ENCODE assay signal across 28 cellular contexts in the genomic region with DNA sequence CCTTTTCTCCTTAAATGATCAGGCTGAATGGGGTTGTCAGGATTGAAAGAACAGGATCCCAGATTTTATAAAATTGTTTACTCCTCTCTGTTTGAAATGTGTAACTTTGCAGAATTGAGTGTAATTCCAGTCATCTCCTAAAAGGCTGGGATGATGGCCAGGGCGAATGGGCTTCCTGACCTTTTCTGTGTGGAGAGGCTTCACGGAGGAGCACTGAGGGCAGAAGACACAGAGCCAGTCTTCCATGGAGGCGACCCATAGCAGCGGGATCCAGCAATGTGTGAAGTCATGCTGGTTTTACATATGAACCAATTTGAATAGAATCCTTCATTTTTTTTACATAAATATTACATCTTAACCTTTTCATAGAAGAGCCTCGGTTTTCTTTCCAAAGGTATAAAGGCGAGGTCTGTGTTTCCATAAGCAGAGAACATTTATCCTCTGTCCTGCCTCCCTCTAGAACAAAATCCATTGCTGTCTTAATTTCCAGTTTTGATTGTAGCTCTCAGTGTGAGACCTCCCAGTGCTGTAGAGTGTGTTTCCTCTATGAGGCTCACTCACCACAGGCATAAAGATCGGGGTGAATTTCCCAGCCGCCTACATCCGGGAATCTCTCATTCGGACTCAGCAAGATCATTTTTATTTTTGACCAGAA.
DNase-seq lines count a peak whose midpoint lies in the region; ATAC-seq and TF ChIP-seq lines count a peak whose summit lies in the region.
"Had no signal": no experiment of that assay in that cellular context is flagged by ENCODE, and none has a peak within 500 bp of the region (broad histone marks: within the 10 kb centered on the region; RNA-seq: fewer than 3 reads in every experiment).

No MANE protein-coding gene starts in this region.

- H3K79me2 ChIP-seq in neural progenitor cell (ENCODE audit: low read depth): no peaks in the 10 kb centered on the region

- in situ Hi-C loops in brain microvascular endothelial cell (cut with HindIII; ENCODE audit: low pct_ligation_motif_present, low sequenced_read_pairs): no loop called here

- no peak overlapping the region for H3K9ac ChIP-seq in neural progenitor cell
- H3K9ac ChIP-seq: GM23248 had no signal

- no peaks in the 10 kb centered on the region for H3K36me3 ChIP-seq in Caco-2 (ENCODE audit: control insufficient read depth, insufficient read depth, low read length)
- no peaks in the 10 kb centered on the region for H3K36me3 ChIP-seq in neural progenitor cell
- H3K36me3 ChIP-seq in brain microvascular endothelial cell (replicated peaks): no peaks in the 10 kb centered on the region
- H3K36me3 ChIP-seq: BE2C, HAP-1, MG63 had no signal

- H3K9me3 Mint-ChIP-seq in Caco-2 (ENCODE audit: unreplicated experiment): no peaks in the 10 kb centered on the region
- H3K9me3 Mint-ChIP-seq in neural progenitor cell: no peaks in the 10 kb centered on the region

- H2AFZ ChIP-seq in neural progenitor cell (replicated peaks): peak overlapping the region; percentile 39
- H2AFZ ChIP-seq: GM23248 had no signal

- H3K4me3 Mint-ChIP-seq in Caco-2 (ENCODE audit: unreplicated experiment) (no peak overlapping the region), neural progenitor cell (no peak overlapping the region)
- H3K4me3 Mint-ChIP-seq: CD14-positive monocyte; CD8-positive, alpha-beta memory T cell; HFFc6 had no signal

- H4K20me1 ChIP-seq in neural progenitor cell (ENCODE audit: low read depth): no peaks in the 10 kb centered on the region

- H3K27ac Mint-ChIP-seq in Caco-2 (ENCODE audit: unreplicated experiment): peak overlapping the region; percentile 10
- no peak overlapping the region for H3K27ac Mint-ChIP-seq in neural progenitor cell
- H3K27ac Mint-ChIP-seq: CD8-positive, alpha-beta memory T cell; HFFc6 had no signal

- H3K27ac ChIP-seq in neural progenitor cell (no peak overlapping the region), coronary artery (no peak overlapping the region), brain microvascular endothelial cell (no peak overlapping the region)
- H3K27ac ChIP-seq: GM23248, RWPE1 had no signal

- no peak overlapping the region for H3K4me2 ChIP-seq in neural progenitor cell

- H3K9me3 ChIP-seq in Caco-2 (no peaks in the 10 kb centered on the region; the same call in 1 of the 2 replicates), neural progenitor cell (ENCODE audit: low read depth) (no peaks in the 10 kb centered on the region)
- H3K9me3 ChIP-seq: BE2C, HAP-1, MG63 had no signal

- H3K4me1 Mint-ChIP-seq in Caco-2 (ENCODE audit: low read depth, unreplicated experiment) (peaks cover 21% of the 10 kb centered on the region), neural progenitor cell (peaks cover 19% of the 10 kb centered on the region)
- H3K4me1 Mint-ChIP-seq: CD14-positive monocyte; CD8-positive, alpha-beta memory T cell had no signal

- H3F3A ChIP-seq in neural progenitor cell (ENCODE audit: low read depth): peaks cover 14% of the 10 kb centered on the region

- BruUV-seq in Caco-2 (replicated peaks; lab: Mats Ljungman, UMichigan): no TSS peak

- DNase-seq in Caco-2 (no peak), cerebellar cortex (ENCODE audit: low spot score) (peak; percentile 50), kidney tubule cell (ENCODE audit: low spot score) (peak; percentile 9), neural progenitor cell (ENCODE audit: low spot score) (no peak), coronary artery (ENCODE audit: low spot score) (no peak), brain microvascular endothelial cell (no peak), OCI-M1 (lab: John Stamatoyannopoulos, UW) (no peak)
- DNase-seq: 8988T; ACHN; BE2C; Calu3; CD8-positive, alpha-beta memory T cell; DMS79 treated with DMSO at 0.1 percent for 48 hours; GM23248; HFFc6; IMR-90; KG1; MG63; NCI-H1694; NCI-H2029 treated with DMSO at 0.1 percent for 48 hours; NCI-H2227 treated with DMSO at 0.1 percent for 48 hours; NCI-H526 treated with DMSO at 0.1 percent for 48 hours; SHP77 had no signal

- CTCF ChIA-PET in Caco-2 (lab: Charles Lee): no interaction called here

- TF ChIP-seq CTCF in Caco-2 (IDR thresholded peaks at IDR 0.05; ENCODE audit: insufficient read depth in 1 of 2, low read depth in 1 of 2, low read length in 1 of 2, severe bottlenecking in 1 of 2, unreplicated experiment in 1 of 2): no peak
- TF ChIP-seq CTCF in neural progenitor cell (IDR thresholded peaks at IDR 0.05): no peak
- TF ChIP-seq CTCF in coronary artery (IDR thresholded peaks at IDR 0.05): no peak
- TF ChIP-seq CTCF in brain microvascular endothelial cell (IDR thresholded peaks at IDR 0.05; ENCODE audit: low read depth, low read length, missing control alignments): no peak

- no peaks in the 10 kb centered on the region for H3K27me3 ChIP-seq in Caco-2 (replicated peaks; ENCODE audit: control insufficient read depth, insufficient read depth, low read length)
- H3K27me3 ChIP-seq in neural progenitor cell: no peaks in the 10 kb centered on the region
- no peaks in the 10 kb centered on the region for H3K27me3 ChIP-seq in brain microvascular endothelial cell (replicated peaks)
- H3K27me3 ChIP-seq: BE2C, MG63 had no signal

- H3K4me1 ChIP-seq in Caco-2: peaks cover 35% of the 10 kb centered on the region
- peaks cover 50% of the 10 kb centered on the region for H3K4me1 ChIP-seq in neural progenitor cell
- H3K4me1 ChIP-seq: BE2C, HAP-1 had no signal

- POLR2A ChIA-PET in Caco-2 (lab: Charles Lee): no interaction called here

- ATAC-seq in GM21619 (IDR thresholded peaks at IDR 0.05; ENCODE audit: unreplicated experiment): no peak
- ATAC-seq: Panc1 had no signal

- intact Hi-C loops in Caco-2 (cut with micrococcal nuclease; ENCODE audit: unreplicated experiment): no loop called here

- H3K4me3 ChIP-seq in Caco-2 (ENCODE audit: low read depth, low read length) (no peak overlapping the region), neural progenitor cell (no peak overlapping the region), coronary artery (no peak overlapping the region), brain microvascular endothelial cell (ENCODE audit: low read depth, low read length) (no peak overlapping the region)
- H3K4me3 ChIP-seq: GM23248, HAP-1, MG63 had no signal

- H3K27me3 Mint-ChIP-seq in Caco-2 (ENCODE audit: insufficient read depth, unreplicated experiment) (no peaks in the 10 kb centered on the region), neural progenitor cell (ENCODE audit: insufficient read depth, low read depth) (peaks cover 2% of the 10 kb centered on the region)
- H3K27me3 Mint-ChIP-seq: CD8-positive, alpha-beta memory T cell had no signal

- H3K36me3 Mint-ChIP-seq in Caco-2 (ENCODE audit: insufficient read depth, unreplicated experiment) (no peaks in the 10 kb centered on the region), neural progenitor cell (peaks cover 1% of the 10 kb centered on the region)
- H3K36me3 Mint-ChIP-seq: CD14-positive monocyte; CD8-positive, alpha-beta memory T cell had no signal

Comparison
In these comparisons a context has a peak if more than half of its experiments do, and no peak if none do; other contexts are left out.
1. DNase-seq: peak in cerebellar cortex (single experiment) and kidney tubule cell (single experiment); none in Caco-2 (0 of 2), neural progenitor cell (single experiment), coronary artery (single experiment), brain microvascular endothelial cell (single experiment) and OCI-M1 (single experiment).